Comparison of ENCODE assay signal across 17 cellular contexts in the genomic region with DNA sequence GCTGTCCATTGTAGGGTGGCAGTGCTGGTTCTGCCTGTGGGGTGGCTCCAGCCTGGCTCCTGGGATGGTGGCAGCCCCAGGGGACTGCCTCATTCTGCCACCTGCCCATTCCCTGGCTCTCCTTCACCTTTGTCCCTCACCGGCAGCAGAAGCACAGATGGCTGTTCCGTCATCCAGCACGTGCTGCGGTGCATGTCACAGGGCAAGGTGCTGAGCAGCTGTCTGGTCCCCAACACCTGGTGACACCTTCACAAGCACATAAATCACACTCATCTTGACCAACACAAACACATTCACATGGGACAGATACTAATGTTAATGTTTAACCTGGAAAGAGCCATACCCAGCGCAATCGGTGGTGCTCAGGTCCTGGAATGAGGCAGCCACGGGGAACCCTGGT.
A peak's percentile ranks its signal among the peaks of the same experiment; 100 is the strongest.
DNase-seq lines count a peak whose midpoint lies in the region; ATAC-seq and TF ChIP-seq lines count a peak whose summit lies in the region.
"Had no signal": no experiment of that assay in that cellular context is flagged by ENCODE, and none has a peak within 500 bp of the region (broad histone marks: within the 10 kb centered on the region; RNA-seq: fewer than 3 reads in every experiment).

No MANE protein-coding gene starts in this region.

- no peak overlapping the region for H3K27ac ChIP-seq in Panc1 (ENCODE audit: low read length)
- H3K27ac ChIP-seq in caudate nucleus (ENCODE audit: low read depth, low read length) = no peak overlapping the region

- H3K36me3 ChIP-seq in Panc1 (ENCODE audit: control insufficient read depth, insufficient read depth, low read length) = no peaks in the 10 kb centered on the region

- no peak overlapping the region for H3K27ac Mint-ChIP-seq in stimulated activated effector memory CD8-positive, alpha-beta T cell treated with anti-CD3 and anti-CD28 coated beads, Interleukin-12 subunit alpha, Interleukin-12 subunit beta, amount 100 ng/mL, for 72 hours
- H3K27ac Mint-ChIP-seq: CD8-positive, alpha-beta T cell had no signal

- CTCF ChIA-PET in Panc1 (lab: Charles Lee) = no interaction called here

- in situ Hi-C loops in Panc1 (cut with HindIII; ENCODE audit: low pct_unique_long_range_greater_than_20kb, low sequenced_read_pairs) = no loop called here

- intact Hi-C loops in Panc1 (cut with micrococcal nuclease; ENCODE audit: unreplicated experiment) = loop anchor here (10.0 kb wide), 1 partner anchor 179 kb away; no protein-coding TSS in a partner anchor

- H3K9me3 ChIP-seq in Panc1 (ENCODE audit: control insufficient read depth, insufficient read depth, low read depth, low read length) = no peaks in the 10 kb centered on the region
- H3K9me3 ChIP-seq: SK-N-SH had no signal

- TF ChIP-seq CTCF in Panc1 (IDR thresholded peaks at IDR 0.05) = no peak

- H3K4me1 Mint-ChIP-seq in stimulated activated effector memory CD8-positive, alpha-beta T cell treated with anti-CD3 and anti-CD28 coated beads, Interleukin-12 subunit alpha, Interleukin-12 subunit beta, amount 100 ng/mL, for 72 hours = peaks cover 13% of the 10 kb centered on the region

- H3K4me1 ChIP-seq in Panc1 (ENCODE audit: control insufficient read depth, insufficient read depth, low read length) = no peaks in the 10 kb centered on the region

- BruUV-seq in Panc1 (replicated peaks; lab: Mats Ljungman, UMichigan) = no TSS peak

- DNase-seq in NCI-H345 (lab: John Stamatoyannopoulos, UW) = peak; percentile 20
- no peak for DNase-seq in NCI-H345 treated with DMSO at 0.1 percent for 48 hours (lab: John Stamatoyannopoulos, UW; ENCODE audit: unreplicated experiment)
- DNase-seq in Panc1 (ENCODE audit: low read depth, low spot score) = no peak
- DNase-seq in kidney tubule cell (ENCODE audit: low spot score) = peak; percentile 31
- DNase-seq in stimulated activated effector memory CD8-positive, alpha-beta T cell treated with anti-CD3 and anti-CD28 coated beads, Interleukin-12 subunit alpha, Interleukin-12 subunit beta, amount 100 ng/mL, for 72 hours (ENCODE audit: low spot score in 2 of 2) = no peak
- no peak for DNase-seq in caudate nucleus (lab: John Stamatoyannopoulos, UW)
- no peak for DNase-seq in stimulated activated CD4-positive, alpha-beta T cell treated with anti-CD3 and anti-CD28 coated beads, Interleukin-2, amount 100 ng/mL, for 24 hours
- no peak for DNase-seq in activated CD8-positive, alpha-beta memory T cell treated with anti-CD3 and anti-CD28 coated beads, Interleukin-2, amount 50 U/mL, for 4 hours
- DNase-seq: CD8-positive, alpha-beta T cell; GOT3; KG1; NCI-H1436 treated with DMSO at 0.1 percent for 48 hours; NCI-H2081; NCI-H2227 treated with DMSO at 0.1 percent for 48 hours; NCI-H69; SK-N-SH had no signal

- peaks cover 2% of the 10 kb centered on the region; the same call in 1 of the 2 replicates for H3K27me3 ChIP-seq in Panc1 (ENCODE audit: control insufficient read depth, insufficient read depth, low read length)

- H3K36me3 Mint-ChIP-seq in stimulated activated effector memory CD8-positive, alpha-beta T cell treated with anti-CD3 and anti-CD28 coated beads, Interleukin-12 subunit alpha, Interleukin-12 subunit beta, amount 100 ng/mL, for 72 hours = peaks cover 6% of the 10 kb centered on the region
- H3K36me3 Mint-ChIP-seq: CD8-positive, alpha-beta T cell had no signal

- H3K4me3 Mint-ChIP-seq in stimulated activated effector memory CD8-positive, alpha-beta T cell treated with anti-CD3 and anti-CD28 coated beads, Interleukin-12 subunit alpha, Interleukin-12 subunit beta, amount 100 ng/mL, for 72 hours = no peak overlapping the region
- H3K4me3 Mint-ChIP-seq: CD8-positive, alpha-beta T cell had no signal

- POLR2A ChIA-PET in Panc1 (lab: Charles Lee) = no interaction called here

- H3K9me3 Mint-ChIP-seq in stimulated activated effector memory CD8-positive, alpha-beta T cell treated with anti-CD3 and anti-CD28 coated beads, Interleukin-12 subunit alpha, Interleukin-12 subunit beta, amount 100 ng/mL, for 72 hours = peaks cover 3% of the 10 kb centered on the region
- H3K9me3 Mint-ChIP-seq: CD8-positive, alpha-beta T cell had no signal

- 0 out of 2 replicates have a peak, but pooled peaks have one; percentile 21 for ATAC-seq in Panc1
- peak; percentile 12 for ATAC-seq in stimulated activated effector memory CD8-positive, alpha-beta T cell treated with anti-CD3 and anti-CD28 coated beads, Interleukin-12 subunit alpha, Interleukin-12 subunit beta, amount 100 ng/mL, for 72 hours
- ATAC-seq: CD8-positive, alpha-beta T cell; Right ventricle myocardium inferior had no signal

- H3K4me3 ChIP-seq in Panc1 (ENCODE audit: low read depth in 2 of 2, low read length in 2 of 2) = no peak overlapping the region

Comparison
In these comparisons a context has a peak if more than half of its experiments do, and no peak if none do; other contexts are left out.
1. DNase-seq: peak in NCI-H345 (single experiment) and kidney tubule cell (single experiment); none in NCI-H345 treated with DMSO at 0.1 percent for 48 hours (single experiment), Panc1 (single experiment), stimulated activated effector memory CD8-positive, alpha-beta T cell treated with anti-CD3 and anti-CD28 coated beads, Interleukin-12 subunit alpha, Interleukin-12 subunit beta, amount 100 ng/mL, for 72 hours (0 of 2), caudate nucleus (0 of 61), stimulated activated CD4-positive, alpha-beta T cell treated with anti-CD3 and anti-CD28 coated beads, Interleukin-2, amount 100 ng/mL, for 24 hours (0 of 2) and activated CD8-positive, alpha-beta memory T cell treated with anti-CD3 and anti-CD28 coated beads, Interleukin-2, amount 50 U/mL, for 4 hours (single experiment).